ENCODE assay signal across 8 cellular contexts in genomic region chr22:23180893-23181762, GRCh38. TPM values are rescaled to one million over a fixed set of nuclear protein-coding genes. Genes with fewer than 3 reads are reported as not detected.
A peak's percentile ranks its signal among the peaks of the same experiment; 100 is the strongest.
DNase-seq lines count a peak whose midpoint lies in the region; ATAC-seq lines count a peak whose summit lies in the region.

No MANE protein-coding gene starts in this region.

- peaks cover 4 to 16% of the 10 kb centered on the region in 2 donors for H3K36me3 Mint-ChIP-seq in CD4-positive, alpha-beta memory T cell
- H3K36me3 Mint-ChIP-seq in stimulated activated naive CD8-positive, alpha-beta T cell treated with anti-CD3 and anti-CD28 coated beads, Interleukin-15, Interleukin-2, amounts not matched to agents 100 ng/mL and 50 ng/mL, for 24 hours (ENCODE audit: low read depth), result peaks cover 17% of the 10 kb centered on the region

- no peaks in the 10 kb centered on the region for H3K9me3 ChIP-seq in CD4-positive, alpha-beta memory T cell (ENCODE audit: control insufficient read depth in 1 of 2, low read length in 2 of 2)

- H3K4me1 ChIP-seq in CD4-positive, alpha-beta memory T cell (ENCODE audit: insufficient read depth, low read length), result peaks cover 79% of the 10 kb centered on the region

- H3K27ac Mint-ChIP-seq in CD4-positive, alpha-beta memory T cell, result peak overlapping the region; percentile 68 to 97 (median 91)
- H3K27ac Mint-ChIP-seq in stimulated activated naive CD8-positive, alpha-beta T cell treated with anti-CD3 and anti-CD28 coated beads, Interleukin-15, Interleukin-2, amounts not matched to agents 100 ng/mL and 50 ng/mL, for 24 hours, result peak overlapping the region; percentile 92

- peak overlapping the region; percentile 64 to 69 for H3K4me3 ChIP-seq in CD4-positive, alpha-beta memory T cell (ENCODE audit: low read length in 2 of 2)
- H3K4me3 ChIP-seq in Jurkat, Clone E6-1 (ENCODE audit: low read length), result peak overlapping the region; percentile 80

- POLR2A ChIA-PET in CD4-positive, alpha-beta memory T cell (lab: Charles Lee; ENCODE audit: partially characterized antibody), result interaction anchor here (0.6 to 3.9 kb wide), 17 partner anchors 20 to 645 kb away, joined by 3 to 31 read pairs (median 4); partner anchors contain the start of genes RAB36 and RSPH14

- no peaks in the 10 kb centered on the region for H3K27me3 ChIP-seq in CD4-positive, alpha-beta memory T cell (ENCODE audit: insufficient read depth, low read length)
- no peaks in the 10 kb centered on the region for H3K27me3 ChIP-seq in layer of hippocampus (ENCODE audit: control insufficient read depth, insufficient read depth, low read length)

- no peak for ATAC-seq in GM19023 (IDR thresholded peaks at IDR 0.05; ENCODE audit: unreplicated experiment)

- peak overlapping the region; percentile 58 for H3K27ac ChIP-seq in CD4-positive, alpha-beta memory T cell (ENCODE audit: low read depth, low read length)
- H3K27ac ChIP-seq in angular gyrus (ENCODE audit: low read depth, low read length) (peak overlapping the region; percentile 20), layer of hippocampus (ENCODE audit: low read depth, low read length) (peak overlapping the region; percentile 30)

- H3K36me3 ChIP-seq in CD4-positive, alpha-beta memory T cell (ENCODE audit: insufficient read depth, low read length), result no peaks in the 10 kb centered on the region

- CTCF ChIA-PET in CD4-positive, alpha-beta memory T cell (lab: Charles Lee; ENCODE audit: partially characterized antibody), result interaction anchor here (1.0 to 17.4 kb wide), 5 partner anchors 25 to 103 kb away, joined by 3 to 423 read pairs (median 3); no protein-coding TSS in a partner anchor

- H3K4me1 Mint-ChIP-seq in CD4-positive, alpha-beta memory T cell, result peaks cover 43 to 75% (median 60%) of the 10 kb centered on the region in 4 donors
- peaks cover 63% of the 10 kb centered on the region for H3K4me1 Mint-ChIP-seq in stimulated activated naive CD8-positive, alpha-beta T cell treated with anti-CD3 and anti-CD28 coated beads, Interleukin-15, Interleukin-2, amounts not matched to agents 100 ng/mL and 50 ng/mL, for 24 hours (ENCODE audit: low read depth)

- H3K9me3 Mint-ChIP-seq in CD4-positive, alpha-beta memory T cell, result peaks cover 0 to 5% (median 0%) of the 10 kb centered on the region in 8 donors
- H3K9me3 Mint-ChIP-seq in stimulated activated naive CD8-positive, alpha-beta T cell treated with anti-CD3 and anti-CD28 coated beads, Interleukin-15, Interleukin-2, amounts not matched to agents 100 ng/mL and 50 ng/mL, for 24 hours, result no peaks in the 10 kb centered on the region

- intact Hi-C loops in CD4-positive, alpha-beta memory T cell (cut with micrococcal nuclease), result loop anchor here (1.0 to 5.0 kb wide), 2 partner anchors 36 to 39 kb away; no protein-coding TSS in a partner anchor

- peak overlapping the region; percentile 91 to 98 (median 94) for H3K4me3 Mint-ChIP-seq in CD4-positive, alpha-beta memory T cell
- peak overlapping the region; percentile 91 for H3K4me3 Mint-ChIP-seq in stimulated activated naive CD8-positive, alpha-beta T cell treated with anti-CD3 and anti-CD28 coated beads, Interleukin-15, Interleukin-2, amounts not matched to agents 100 ng/mL and 50 ng/mL, for 24 hours

- no peaks in the 10 kb centered on the region for H3K27me3 Mint-ChIP-seq in CD4-positive, alpha-beta memory T cell
- H3K27me3 Mint-ChIP-seq in stimulated activated naive CD8-positive, alpha-beta T cell treated with anti-CD3 and anti-CD28 coated beads, Interleukin-15, Interleukin-2, amounts not matched to agents 100 ng/mL and 50 ng/mL, for 24 hours, result no peaks in the 10 kb centered on the region

- peak in 4 of 5 donors; percentile 32 to 51 (median 46) for DNase-seq in CD4-positive, alpha-beta memory T cell
- DNase-seq in Jurkat, Clone E6-1 (ENCODE audit: low read depth, low spot score), result no peak
- DNase-seq in NOMO-1 (lab: John Stamatoyannopoulos, UW; ENCODE audit: unreplicated experiment in 2 of 2) (no peak), anterior cingulate cortex (lab: John Stamatoyannopoulos, UW) (no peak)

RNA-seq across cellular contexts. Expression of gene BCR, which starts 0.8 kb away (rescaled TPM):
- 10 to 100 TPM; 75.3 to 75.6 TPM for total RNA-seq in CD4-positive, alpha-beta memory T cell
- polyA plus RNA-seq in CD4-positive, alpha-beta memory T cell, result 10 to 100 TPM in 1 of 2 donors, 1 to 10 TPM in 1; 3.3 to 27.0 TPM
- polyA plus RNA-seq in Jurkat, Clone E6-1 (2012; ENCODE audit: insufficient read depth, insufficient read length), result 67.1 TPM

RNA-seq across cellular contexts. Expression of gene RAB36, which starts 35.9 kb away (rescaled TPM):
- total RNA-seq in CD4-positive, alpha-beta memory T cell, result under 1 TPM; 0.33 to 0.64 TPM
- 1 to 10 TPM in 1 of 2 donors, under 1 TPM in 1; 0.61 to 1.1 TPM for polyA plus RNA-seq in CD4-positive, alpha-beta memory T cell
- polyA plus RNA-seq in Jurkat, Clone E6-1 (2012; ENCODE audit: insufficient read depth, insufficient read length), result not detected

RNA-seq across cellular contexts. Expression of gene RSPH14, which starts 39.3 kb away (rescaled TPM):
- total RNA-seq in CD4-positive, alpha-beta memory T cell, result not detected
- polyA plus RNA-seq in CD4-positive, alpha-beta memory T cell, result not detected
- 2.4 TPM for polyA plus RNA-seq in Jurkat, Clone E6-1 (2012; ENCODE audit: insufficient read depth, insufficient read length)

Comparison
In these comparisons a context has a peak if more than half of its experiments do, and no peak if none do; other contexts are left out.
1. DNase-seq: peak in CD4-positive, alpha-beta memory T cell (4 of 5); none in Jurkat, Clone E6-1 (single experiment), NOMO-1 (0 of 2) and anterior cingulate cortex (0 of 58).
2. Peak in every context shown above with its lines, with median percentiles within 50 percentile points of each other: H3K27ac ChIP-seq.